20 cellular contexts compared by ENCODE assay signal in genomic region chr3:170207717-170208116, GRCh38.
"Had no signal": no experiment of that assay in that cellular context is flagged by ENCODE, and none has a peak within 500 bp of the region (broad histone marks: within the 10 kb centered on the region; RNA-seq: fewer than 3 reads in every experiment).

No MANE protein-coding gene starts in this region.

- H3K4me2 ChIP-seq: hepatocyte had no signal

- H3K4me1 ChIP-seq: psoas muscle, tibial artery, uterus had no signal

- H3K9me3 ChIP-seq: psoas muscle, upper lobe of left lung, uterus had no signal

- H3K27me3 ChIP-seq: hepatocyte, upper lobe of left lung, uterus had no signal

- H3K4me1 Mint-ChIP-seq: naive thymus-derived CD4-positive, alpha-beta T cell; stimulated activated memory B cell treated with anti-CD40 and anti-IgM and Interleukin-4, amounts not matched to agents 10 μg/mL and 1 μg/mL and 100 μg/mL, for 72 hours had no signal

- DNase-seq: dermis blood vessel endothelial cell; erythroblast; foreskin melanocyte; head of caudate nucleus; mammary epithelial cell; naive thymus-derived CD4-positive, alpha-beta T cell; nephron progenitor cell; psoas muscle; retina; spleen; stimulated activated CD4-positive, alpha-beta T cell treated with anti-CD3 and anti-CD28 coated beads, Interleukin-15, amount 100 ng/mL, for 24 hours; stimulated activated CD4-positive, alpha-beta T cell treated with anti-CD3 and anti-CD28 coated beads, Interleukin-1b, Interleukin-23, amount 100 ng/mL, for 48 hours; stimulated activated CD4-positive, alpha-beta T cell treated with anti-CD3 and anti-CD28 coated beads, Interleukin-4, amount 100 ng/mL, for 24 hours; tibial artery; upper lobe of left lung; uterus had no signal

- H3K27ac ChIP-seq: hepatocyte, psoas muscle, spleen, tibial artery, upper lobe of left lung, uterus had no signal

- H3K4me3 Mint-ChIP-seq: naive thymus-derived CD4-positive, alpha-beta T cell; nephron progenitor cell; stimulated activated memory B cell treated with anti-CD40 and anti-IgM and Interleukin-4, amounts not matched to agents 10 μg/mL and 1 μg/mL and 100 μg/mL, for 72 hours; stimulated activated naive CD8-positive, alpha-beta T cell treated with anti-CD3 and anti-CD28 coated beads, Interleukin-15, Interleukin-2, amounts not matched to agents 100 ng/mL and 50 ng/mL, for 24 hours had no signal

- H3K27ac Mint-ChIP-seq: naive thymus-derived CD4-positive, alpha-beta T cell; nephron progenitor cell; stimulated activated memory B cell treated with anti-CD40 and anti-IgM and Interleukin-4, amounts not matched to agents 10 μg/mL and 1 μg/mL and 100 μg/mL, for 72 hours; stimulated activated naive CD8-positive, alpha-beta T cell treated with anti-CD3 and anti-CD28 coated beads, Interleukin-15, Interleukin-2, amounts not matched to agents 100 ng/mL and 50 ng/mL, for 24 hours had no signal

- H3K36me3 ChIP-seq: spleen, tibial artery, upper lobe of left lung, uterus had no signal

- H3K36me3 Mint-ChIP-seq: stimulated activated memory B cell treated with anti-CD40 and anti-IgM and Interleukin-4, amounts not matched to agents 10 μg/mL and 1 μg/mL and 100 μg/mL, for 72 hours had no signal

- H3K4me3 ChIP-seq: hepatocyte, psoas muscle, spleen, tibial artery, upper lobe of left lung, uterus had no signal

- ATAC-seq: naive thymus-derived CD4-positive, alpha-beta T cell; psoas muscle; sciatic nerve; stimulated activated memory B cell treated with anti-CD40 and anti-IgM and Interleukin-4, amounts not matched to agents 10 μg/mL and 1 μg/mL and 100 μg/mL, for 72 hours had no signal

- H2AFZ ChIP-seq: hepatocyte had no signal
